ENCODE assay signal across 19 cellular contexts in genomic region chr6:33719326-33719987, GRCh38. TPM values are rescaled to one million over a fixed set of nuclear protein-coding genes. Genes with fewer than 3 reads are reported as not detected.
A peak's percentile ranks its signal among the peaks of the same experiment; 100 is the strongest.
DNase-seq lines count a peak whose midpoint lies in the region; ATAC-seq and TF ChIP-seq lines count a peak whose summit lies in the region.
"Had no signal": no experiment of that assay in that cellular context is flagged by ENCODE, and none has a peak within 500 bp of the region (broad histone marks: within the 10 kb centered on the region; RNA-seq: fewer than 3 reads in every experiment).

No MANE protein-coding gene starts in this region.

- H3K36me3 ChIP-seq in breast epithelium (no peaks in the 10 kb centered on the region), left lung (no peaks in the 10 kb centered on the region), transverse colon (no peaks in the 10 kb centered on the region), body of pancreas (replicated peaks in 1 of 2; ENCODE audit: insufficient read depth in 1 of 2, low read depth in 2 of 2) (no peaks in the 10 kb centered on the region)
- H3K36me3 ChIP-seq: brain microvascular endothelial cell had no signal

- H3K27ac ChIP-seq in breast epithelium = peak overlapping the region; percentile 9 to 62
- H3K27ac ChIP-seq in left lung = peak overlapping the region in 1 of 2 donors; percentile 53
- peak overlapping the region in 3 of 4 donors; percentile 2 to 69 (median 38) for H3K27ac ChIP-seq in transverse colon
- peak overlapping the region in 1 of 4 donors; percentile 57 for H3K27ac ChIP-seq in body of pancreas
- H3K27ac ChIP-seq: brain microvascular endothelial cell, epithelial cell of prostate had no signal

- H3K4me1 Mint-ChIP-seq in MCF 10A (ENCODE audit: insufficient read depth, unreplicated experiment) = peaks cover 11% of the 10 kb centered on the region

- in situ Hi-C loops in transverse colon (cut with MboI; ENCODE audit: low pct_ligation_motif_present in 1 of 4, low pct_unique_long_range_greater_than_20kb in 1 of 4, low sequenced_read_pairs in 3 of 4) = no loop called here

- no peaks in the 10 kb centered on the region for H3K36me3 Mint-ChIP-seq in MCF 10A (ENCODE audit: insufficient read depth, unreplicated experiment)
- H3K36me3 Mint-ChIP-seq: activated naive CD8-positive, alpha-beta T cell treated with anti-CD3 and anti-CD28 coated beads, Interleukin-2, amount 10 ng/mL, durations not matched to agents 7 days and 5 days; CD8-positive, alpha-beta memory T cell; naive thymus-derived CD4-positive, alpha-beta T cell had no signal

- DNase-seq in breast epithelium (ENCODE audit: low spot score in 2 of 2) (no peak), MCF 10A (ENCODE audit: unreplicated experiment) (no peak), NCI-H2196 (lab: John Stamatoyannopoulos, UW; ENCODE audit: unreplicated experiment) (peak; percentile 80), left lung (peak in 1 of 2 donors; percentile 55), transverse colon (no peak), body of pancreas (no peak), superior temporal gyrus (ENCODE audit: extremely low spot score) (no peak)
- no peak for DNase-seq in activated CD8-positive, alpha-beta memory T cell treated with anti-CD3 and anti-CD28 coated beads for 24 hours
- DNase-seq: ACHN; activated naive CD8-positive, alpha-beta T cell treated with anti-CD3 and anti-CD28 coated beads, Interleukin-2, amount 10 ng/mL, durations not matched to agents 7 days and 5 days; brain microvascular endothelial cell; CD8-positive, alpha-beta memory T cell; dermis blood vessel endothelial cell; naive thymus-derived CD4-positive, alpha-beta T cell; NCI-H2081; stimulated activated CD4-positive, alpha-beta T cell treated with anti-CD3 and anti-CD28 coated beads, Interleukin-12 subunit alpha, Interleukin-12 subunit beta, amount 100 ng/mL, for 4 hours had no signal

- TF ChIP-seq CTCF in breast epithelium (IDR thresholded peaks at IDR 0.05) = no peak
- no peak for TF ChIP-seq CTCF in MCF 10A (IDR thresholded peaks at IDR 0.05; ENCODE audit: unreplicated experiment)
- no peak for TF ChIP-seq CTCF in left lung (IDR thresholded peaks at IDR 0.05)
- no peak for TF ChIP-seq CTCF in transverse colon (IDR thresholded peaks at IDR 0.05)
- TF ChIP-seq CTCF in body of pancreas (IDR thresholded peaks at IDR 0.05) = no peak

- no peak for TF ChIP-seq POLR2A in breast epithelium (IDR thresholded peaks at IDR 0.05)
- TF ChIP-seq POLR2A in transverse colon (IDR thresholded peaks at IDR 0.05) = no peak
- no peak for TF ChIP-seq POLR2A in body of pancreas (IDR thresholded peaks at IDR 0.05)

- BruUV-seq in MCF 10A (replicated peaks; lab: Mats Ljungman, UMichigan) = no TSS peak

- no peaks in the 10 kb centered on the region for H3K9me3 Mint-ChIP-seq in MCF 10A (ENCODE audit: unreplicated experiment)
- H3K9me3 Mint-ChIP-seq: activated naive CD8-positive, alpha-beta T cell treated with anti-CD3 and anti-CD28 coated beads, Interleukin-2, amount 10 ng/mL, durations not matched to agents 7 days and 5 days; activated T-helper 1 cell treated with anti-CD3 and anti-CD28 coated beads, Interleukin-12 subunit alpha, Interleukin-12 subunit beta, Interleukin-2, Interleukin-4 antibody, amounts not matched to agents 30 ng/mL and 10 ng/mL and 1 ng/mL, durations not matched to agents 14 hours and 24 hours and 36 hours; CD8-positive, alpha-beta memory T cell had no signal

- H3K9me3 ChIP-seq in breast epithelium (no peaks in the 10 kb centered on the region), left lung (no peaks in the 10 kb centered on the region), transverse colon (no peaks in the 10 kb centered on the region), body of pancreas (no peaks in the 10 kb centered on the region)

- H3K4me3 Mint-ChIP-seq in MCF 10A (ENCODE audit: unreplicated experiment) = no peak overlapping the region
- H3K4me3 Mint-ChIP-seq: activated naive CD8-positive, alpha-beta T cell treated with anti-CD3 and anti-CD28 coated beads, Interleukin-2, amount 10 ng/mL, durations not matched to agents 7 days and 5 days; activated T-helper 1 cell treated with anti-CD3 and anti-CD28 coated beads, Interleukin-12 subunit alpha, Interleukin-12 subunit beta, Interleukin-2, Interleukin-4 antibody, amounts not matched to agents 30 ng/mL and 10 ng/mL and 1 ng/mL, durations not matched to agents 14 hours and 24 hours and 36 hours; CD8-positive, alpha-beta memory T cell; naive thymus-derived CD4-positive, alpha-beta T cell had no signal

- POLR2A ChIA-PET in MCF 10A (lab: Yijun Ruan, JAX) = no interaction called here

- H3K27ac Mint-ChIP-seq in MCF 10A (ENCODE audit: low read depth, unreplicated experiment) = no peak overlapping the region
- H3K27ac Mint-ChIP-seq: activated naive CD8-positive, alpha-beta T cell treated with anti-CD3 and anti-CD28 coated beads, Interleukin-2, amount 10 ng/mL, durations not matched to agents 7 days and 5 days; activated T-helper 1 cell treated with anti-CD3 and anti-CD28 coated beads, Interleukin-12 subunit alpha, Interleukin-12 subunit beta, Interleukin-2, Interleukin-4 antibody, amounts not matched to agents 30 ng/mL and 10 ng/mL and 1 ng/mL, durations not matched to agents 14 hours and 24 hours and 36 hours had no signal

- TF ChIP-seq EP300 in transverse colon (IDR thresholded peaks at IDR 0.05; ENCODE audit: low read depth) = no peak

- CTCF ChIA-PET in MCF 10A (lab: Yijun Ruan, JAX) = interaction anchor here (1.1 kb wide), 1 partner anchor 25 kb away, joined by 6 read pairs; no protein-coding TSS in a partner anchor

- WGBS in transverse colon (ENCODE audit: low coverage in 1 of 2), 2 donors = 60 to 73% methylated on average over 5 to 11 of the region's 11 CpGs
- 71 to 80% methylated on average over 11 of the region's 11 CpGs for WGBS in body of pancreas, 2 donors

- H3K27me3 ChIP-seq in breast epithelium (no peaks in the 10 kb centered on the region), left lung (peaks cover 0 to 6% of the 10 kb centered on the region in 2 donors), transverse colon (no peaks in the 10 kb centered on the region), body of pancreas (no peaks in the 10 kb centered on the region)

- H3K4me3 ChIP-seq in breast epithelium = no peak overlapping the region
- no peak overlapping the region for H3K4me3 ChIP-seq in left lung
- no peak overlapping the region for H3K4me3 ChIP-seq in transverse colon
- H3K4me3 ChIP-seq in body of pancreas = no peak overlapping the region

- intact Hi-C loops in breast epithelium (cut with DNase I; ENCODE audit: low total_unique reads) (no loop called here), MCF 10A (cut with micrococcal nuclease) (no loop called here), left lung (cut with DNase I) (no loop called here), transverse colon (cut with DNase I; ENCODE audit: low total_unique reads) (no loop called here), body of pancreas (cut with DNase I) (no loop called here)

- peak; percentile 65 for ATAC-seq in left lung
- no peak for ATAC-seq in body of pancreas
- ATAC-seq: naive thymus-derived CD4-positive, alpha-beta T cell had no signal

- H3K4me1 ChIP-seq in breast epithelium = no peaks in the 10 kb centered on the region
- H3K4me1 ChIP-seq in left lung = peaks cover 10 to 13% of the 10 kb centered on the region in 2 donors
- peaks cover 0 to 10% (median 5%) of the 10 kb centered on the region in 4 donors for H3K4me1 ChIP-seq in transverse colon
- peaks cover 41% of the 10 kb centered on the region for H3K4me1 ChIP-seq in body of pancreas

- H3K27me3 Mint-ChIP-seq in MCF 10A (ENCODE audit: insufficient read depth, unreplicated experiment) = peaks cover 15% of the 10 kb centered on the region

RNA-seq across cellular contexts. Expression of gene UQCC2, which starts 8.0 kb away (rescaled TPM):
- total RNA-seq in breast epithelium = 10 to 100 TPM in 2 of 3 donors, 1 to 10 TPM in 1; 9.9 to 19.7 (median 19.6) TPM
- 122 and 147 TPM in 2 replicates for total RNA-seq in MCF 10A (2022)
- 10 to 100 TPM; 60.3 to 73.7 TPM for total RNA-seq in left lung
- 10 to 100 TPM in 1 of 4 donors, 1 to 10 TPM in 3; 2.8 to 17.6 (median 8.8) TPM for total RNA-seq in transverse colon
- total RNA-seq in body of pancreas = 10 to 100 TPM in 1 of 2 donors, 1 to 10 TPM in 1; 4.0 to 17.6 TPM

RNA-seq across cellular contexts. Expression of gene IP6K3, which starts 27.2 kb away (rescaled TPM):
- total RNA-seq in breast epithelium = 1 to 10 TPM in 1 of 3 donors, under 1 TPM in 2; 0.15 to 4.2 (median 0.66) TPM
- total RNA-seq in MCF 10A (2022) = 0.25 and 1.7 TPM in 2 replicates
- 1 to 10 TPM in 1 of 2 donors, under 1 TPM in 1; 0.87 to 3.4 TPM for total RNA-seq in left lung
- 1 to 10 TPM in 2 of 4 donors, under 1 TPM in 1, not detected in 1; 1.00 to 2.9 (median 1.9) TPM for total RNA-seq in transverse colon
- total RNA-seq in body of pancreas = not detected
- total RNA-seq: activated naive CD8-positive, alpha-beta T cell treated with anti-CD3 and anti-CD28 coated beads, Interleukin-2, amount 10 ng/mL, durations not matched to agents 7 days and 5 days; activated T-helper 1 cell treated with anti-CD3 and anti-CD28 coated beads, Interleukin-12 subunit alpha, Interleukin-12 subunit beta, Interleukin-2, Interleukin-4 antibody, amounts not matched to agents 30 ng/mL and 10 ng/mL and 1 ng/mL, durations not matched to agents 14 hours and 24 hours and 36 hours; CD8-positive, alpha-beta memory T cell; glomerular endothelial cell; naive thymus-derived CD4-positive, alpha-beta T cell had no signal
